In genomic region chr3:151398895-151399294, GRCh38 we compare ENCODE assay signal across 19 cellular contexts. TPM values are rescaled to one million over a fixed set of nuclear protein-coding genes. Genes with fewer than 3 reads are reported as not detected.
DNase-seq lines count a peak whose midpoint lies in the region; ATAC-seq and TF ChIP-seq lines count a peak whose summit lies in the region.
"Had no signal": no experiment of that assay in that cellular context is flagged by ENCODE, and none has a peak within 500 bp of the region (broad histone marks: within the 10 kb centered on the region; RNA-seq: fewer than 3 reads in every experiment).

No MANE protein-coding gene starts in this region.

- no peak overlapping the region for H3K4me3 Mint-ChIP-seq in WTC11
- H3K4me3 Mint-ChIP-seq in activated T-helper 17 cell treated with anti-CD3 and anti-CD28 coated beads, Interleukin-2, amount 50 U/mL, for 72 hours: no peak overlapping the region
- H3K4me3 Mint-ChIP-seq: activated B cell treated with CpG ODN at 0.5 μM for 24 hours; activated CD4-positive, alpha-beta memory T cell treated with anti-CD3 and anti-CD28 coated beads for 36 hours; activated naive CD8-positive, alpha-beta T cell treated with anti-CD3 and anti-CD28 coated beads, Interleukin-2, amount 50 U/mL, for 24 hours; CD4-positive, alpha-beta T cell; stimulated activated naive CD8-positive, alpha-beta T cell treated with anti-CD3 and anti-CD28 coated beads, Interleukin-15, amount 100 ng/mL, for 72 hours had no signal

- no peak for TF ChIP-seq CTCF in WTC11 (IDR thresholded peaks at IDR 0.05)

- H3K36me3 Mint-ChIP-seq in WTC11: peaks cover 12% of the 10 kb centered on the region
- H3K36me3 Mint-ChIP-seq in activated T-helper 17 cell treated with anti-CD3 and anti-CD28 coated beads, Interleukin-2, amount 50 U/mL, for 72 hours (ENCODE audit: low read depth): no peaks in the 10 kb centered on the region
- H3K36me3 Mint-ChIP-seq: activated CD4-positive, alpha-beta memory T cell treated with anti-CD3 and anti-CD28 coated beads for 36 hours had no signal

- peaks cover 41% of the 10 kb centered on the region for H3K4me1 Mint-ChIP-seq in WTC11
- no peaks in the 10 kb centered on the region for H3K4me1 Mint-ChIP-seq in activated T-helper 17 cell treated with anti-CD3 and anti-CD28 coated beads, Interleukin-2, amount 50 U/mL, for 72 hours
- H3K4me1 Mint-ChIP-seq: stimulated activated naive CD8-positive, alpha-beta T cell treated with anti-CD3 and anti-CD28 coated beads, Interleukin-15, amount 100 ng/mL, for 72 hours had no signal

- no peaks in the 10 kb centered on the region for H3K27me3 Mint-ChIP-seq in WTC11 (ENCODE audit: low read depth)
- no peaks in the 10 kb centered on the region for H3K27me3 Mint-ChIP-seq in activated T-helper 17 cell treated with anti-CD3 and anti-CD28 coated beads, Interleukin-2, amount 50 U/mL, for 72 hours
- H3K27me3 Mint-ChIP-seq: activated B cell treated with CpG ODN at 0.5 μM for 24 hours; activated naive CD8-positive, alpha-beta T cell treated with anti-CD3 and anti-CD28 coated beads, Interleukin-2, amount 50 U/mL, for 24 hours; CD4-positive, alpha-beta T cell; stimulated activated naive CD8-positive, alpha-beta T cell treated with anti-CD3 and anti-CD28 coated beads, Interleukin-15, amount 100 ng/mL, for 72 hours had no signal

- CTCF ChIA-PET in WTC11 (lab: Charles Lee): interaction anchor here (1.0 to 2.0 kb wide), 2 partner anchors 20 to 112 kb away, joined by 3 to 13 read pairs; no protein-coding TSS in a partner anchor

- peak; percentile 33 for DNase-seq in NOMO-1 treated with dmso at 0.1 percent for 144 hours (lab: John Stamatoyannopoulos, UW; ENCODE audit: unreplicated experiment)
- peak; percentile 38 for DNase-seq in renal cortical epithelial cell (ENCODE audit: low read depth)
- no peak for DNase-seq in WTC11 (ENCODE audit: low spot score)
- DNase-seq: activated B cell treated with CpG ODN at 0.5 μM for 24 hours; activated CD4-positive, alpha-beta memory T cell treated with anti-CD3 and anti-CD28 coated beads for 36 hours; activated effector memory CD4-positive, alpha-beta T cell treated with Interleukin-2 at 50 U/mL for 16 hours; activated naive CD8-positive, alpha-beta T cell treated with anti-CD3 and anti-CD28 coated beads, Interleukin-2, amount 50 U/mL, for 24 hours; CD4-positive, alpha-beta T cell; cerebellar nuclear complex; DMS 273 treated with DMSO at 0.1 percent for 48 hours; mammary epithelial cell; NCI-H1694; spleen; stimulated activated naive CD8-positive, alpha-beta T cell treated with anti-CD3 and anti-CD28 coated beads, Interleukin-15, amount 100 ng/mL, for 72 hours; tibial artery had no signal

- ATAC-seq in GM18907 (IDR thresholded peaks at IDR 0.05; ENCODE audit: unreplicated experiment): peak; percentile 51
- ATAC-seq in HG02884 (IDR thresholded peaks at IDR 0.05; ENCODE audit: unreplicated experiment): peak; percentile 80
- ATAC-seq in GM18867 (IDR thresholded peaks at IDR 0.05; ENCODE audit: unreplicated experiment): no peak
- no peak for ATAC-seq in WTC11
- ATAC-seq in activated T-helper 17 cell treated with anti-CD3 and anti-CD28 coated beads, Interleukin-2, amount 50 U/mL, for 72 hours (replicated peaks): no peak
- ATAC-seq: activated naive CD8-positive, alpha-beta T cell treated with anti-CD3 and anti-CD28 coated beads, Interleukin-2, amount 50 U/mL, for 24 hours; stimulated activated naive CD8-positive, alpha-beta T cell treated with anti-CD3 and anti-CD28 coated beads, Interleukin-15, amount 100 ng/mL, for 72 hours had no signal

- POLR2A ChIA-PET in WTC11 (lab: Charles Lee): no interaction called here

- H3K9me3 Mint-ChIP-seq in WTC11: no peaks in the 10 kb centered on the region
- no peaks in the 10 kb centered on the region for H3K9me3 Mint-ChIP-seq in activated T-helper 17 cell treated with anti-CD3 and anti-CD28 coated beads, Interleukin-2, amount 50 U/mL, for 72 hours
- H3K9me3 Mint-ChIP-seq: activated B cell treated with CpG ODN at 0.5 μM for 24 hours; activated CD4-positive, alpha-beta memory T cell treated with anti-CD3 and anti-CD28 coated beads for 36 hours; activated naive CD8-positive, alpha-beta T cell treated with anti-CD3 and anti-CD28 coated beads, Interleukin-2, amount 50 U/mL, for 24 hours; CD4-positive, alpha-beta T cell; stimulated activated naive CD8-positive, alpha-beta T cell treated with anti-CD3 and anti-CD28 coated beads, Interleukin-15, amount 100 ng/mL, for 72 hours had no signal

- H3K27ac Mint-ChIP-seq in WTC11: no peak overlapping the region
- no peak overlapping the region for H3K27ac Mint-ChIP-seq in activated T-helper 17 cell treated with anti-CD3 and anti-CD28 coated beads, Interleukin-2, amount 50 U/mL, for 72 hours
- H3K27ac Mint-ChIP-seq: activated B cell treated with CpG ODN at 0.5 μM for 24 hours; activated CD4-positive, alpha-beta memory T cell treated with anti-CD3 and anti-CD28 coated beads for 36 hours; activated naive CD8-positive, alpha-beta T cell treated with anti-CD3 and anti-CD28 coated beads, Interleukin-2, amount 50 U/mL, for 24 hours; CD4-positive, alpha-beta T cell; stimulated activated naive CD8-positive, alpha-beta T cell treated with anti-CD3 and anti-CD28 coated beads, Interleukin-15, amount 100 ng/mL, for 72 hours had no signal

TF ChIP-seq in WTC11, 78 proteins besides CTCF, POLR2A, EP300 and RAD21:
- TF ChIP-seq PRRX2 (CRISPR knock-in tag; IDR thresholded peaks at IDR 0.05): no peak
- no peak for TF ChIP-seq TCF7 (CRISPR knock-in tag; IDR thresholded peaks at IDR 0.05; ENCODE audit: low read depth)
- TF ChIP-seq ZBTB43 (CRISPR knock-in tag; IDR thresholded peaks at IDR 0.05): no peak
- no peak for TF ChIP-seq TP53 (CRISPR knock-in tag; IDR thresholded peaks at IDR 0.05)

RNA-seq across cellular contexts. Expression of gene P2RY12, which starts 14.3 kb away (rescaled TPM):
- total RNA-seq in renal cortical epithelial cell (not detected in 2 replicates), WTC11 (2021) (not detected in 3 replicates)
- total RNA-seq in activated T-helper 17 cell treated with anti-CD3 and anti-CD28 coated beads, Interleukin-2, amount 50 U/mL, for 72 hours: not detected
- total RNA-seq: activated CD4-positive, alpha-beta memory T cell treated with anti-CD3 and anti-CD28 coated beads for 36 hours; CD4-positive, alpha-beta T cell; mammary epithelial cell had no signal

Comparison
In these comparisons a context has a peak if more than half of its experiments do, and no peak if none do; other contexts are left out.
1. ATAC-seq: peak in GM18907 (single experiment) and HG02884 (single experiment); none in GM18867 (single experiment), WTC11 (single experiment) and activated T-helper 17 cell treated with anti-CD3 and anti-CD28 coated beads, Interleukin-2, amount 50 U/mL, for 72 hours (single experiment).